24 cellular contexts compared by ENCODE assay signal in genomic region chr5:37737326-37738056, GRCh38.
DNase-seq lines count a peak whose midpoint lies in the region; ATAC-seq, FAIRE-seq and TF ChIP-seq lines count a peak whose summit lies in the region.
"Had no signal": no experiment of that assay in that cellular context is flagged by ENCODE, and none has a peak within 500 bp of the region (broad histone marks: within the 10 kb centered on the region; RNA-seq: fewer than 3 reads in every experiment).

No MANE protein-coding gene starts in this region.

- H3K9me3 ChIP-seq in IMR-90 (ENCODE audit: control insufficient read depth, insufficient read depth, low read length) (no peaks in the 10 kb centered on the region), astrocyte (ENCODE audit: insufficient read depth, low read depth, low read length) (no peaks in the 10 kb centered on the region), osteoblast (ENCODE audit: low read depth, low read length) (no peaks in the 10 kb centered on the region), upper lobe of left lung (no peaks in the 10 kb centered on the region)
- H3K9me3 ChIP-seq: adrenal gland, Caco-2, ovary, right atrium auricular region, upper lobe of right lung had no signal

- TF ChIP-seq POLR2A in IMR-90 (IDR thresholded peaks at IDR 0.05; ENCODE audit: low read depth, low read length) (no peak), upper lobe of left lung (IDR thresholded peaks at IDR 0.05) (no peak)

- no peak overlapping the region for H3K4me2 ChIP-seq in IMR-90 (ENCODE audit: low read depth, low read length)
- no peak overlapping the region for H3K4me2 ChIP-seq in astrocyte (ENCODE audit: low read length)
- peak overlapping the region; percentile 14 for H3K4me2 ChIP-seq in osteoblast (ENCODE audit: insufficient read depth, low read length)

- peak overlapping the region; percentile 21; the same call in 1 of the 3 replicates for H2BK15ac ChIP-seq in IMR-90 (ENCODE audit: low read depth, low read length)

- H3K4ac ChIP-seq in IMR-90 (ENCODE audit: low read depth, low read length) = no peak overlapping the region

- H3K79me2 ChIP-seq in astrocyte (ENCODE audit: insufficient read depth, low read length) = no peaks in the 10 kb centered on the region
- no peaks in the 10 kb centered on the region for H3K79me2 ChIP-seq in osteoblast (ENCODE audit: insufficient read depth, low read length)

- no peak for TF ChIP-seq EP300 in upper lobe of left lung (IDR thresholded peaks at IDR 0.05)

- peaks cover 18% of the 10 kb centered on the region for H3K36me3 Mint-ChIP-seq in activated CD4-positive, alpha-beta T cell treated with anti-CD3 and anti-CD28 coated beads, Interleukin-2, amount 10 ng/mL, durations not matched to agents 24 days and 14 days (ENCODE audit: low read depth)
- H3K36me3 Mint-ChIP-seq in activated CD4-positive, alpha-beta T cell treated with anti-CD3 and anti-CD28 coated beads, Interleukin-2, amount 10 ng/mL, durations not matched to agents 7 days and 5 days (ENCODE audit: low read depth) = peaks cover 24% of the 10 kb centered on the region
- peaks cover 2% of the 10 kb centered on the region for H3K36me3 Mint-ChIP-seq in astrocyte (ENCODE audit: low read depth, unreplicated experiment)
- H3K36me3 Mint-ChIP-seq in stimulated activated effector memory CD8-positive, alpha-beta T cell treated with anti-CD3 and anti-CD28 coated beads, Interleukin-12 subunit alpha, Interleukin-12 subunit beta, amount 100 ng/mL, for 72 hours = peaks cover 7% of the 10 kb centered on the region

- H2BK20ac ChIP-seq in IMR-90 (ENCODE audit: low read depth, low read length) = no peak overlapping the region

- H2AFZ ChIP-seq in IMR-90 (replicated peaks; ENCODE audit: low read length, poor library complexity) (no peak overlapping the region), astrocyte (ENCODE audit: low read depth, low read length) (no peak overlapping the region), osteoblast (ENCODE audit: low read length) (no peak overlapping the region)

- H2BK120ac ChIP-seq in IMR-90 (ENCODE audit: low read depth, low read length) = no peak overlapping the region

- FAIRE-seq in astrocyte (lab: Jason Lieb, UNC) = no peak
- FAIRE-seq: bronchial epithelial cell had no signal

- peaks cover 3% of the 10 kb centered on the region for H3K9me3 Mint-ChIP-seq in activated CD4-positive, alpha-beta T cell treated with anti-CD3 and anti-CD28 coated beads, Interleukin-2, amount 10 ng/mL, durations not matched to agents 24 days and 14 days
- H3K9me3 Mint-ChIP-seq in activated CD4-positive, alpha-beta T cell treated with anti-CD3 and anti-CD28 coated beads, Interleukin-2, amount 10 ng/mL, durations not matched to agents 7 days and 5 days = no peaks in the 10 kb centered on the region
- peaks cover 2% of the 10 kb centered on the region for H3K9me3 Mint-ChIP-seq in astrocyte (ENCODE audit: unreplicated experiment)
- no peaks in the 10 kb centered on the region for H3K9me3 Mint-ChIP-seq in stimulated activated effector memory CD8-positive, alpha-beta T cell treated with anti-CD3 and anti-CD28 coated beads, Interleukin-12 subunit alpha, Interleukin-12 subunit beta, amount 100 ng/mL, for 72 hours

- H3K4me3 ChIP-seq in IMR-90 (ENCODE audit: insufficient read depth, low read depth, low read length) = no peak overlapping the region
- H3K4me3 ChIP-seq in astrocyte (ENCODE audit: insufficient read depth, low read depth, low read length) = no peak overlapping the region
- no peak overlapping the region for H3K4me3 ChIP-seq in osteoblast (ENCODE audit: insufficient read depth, low read length)
- H3K4me3 ChIP-seq in upper lobe of left lung = no peak overlapping the region
- H3K4me3 ChIP-seq: adrenal gland, ovary, right atrium auricular region, upper lobe of right lung had no signal

- no peaks in the 10 kb centered on the region for H3K27me3 Mint-ChIP-seq in activated CD4-positive, alpha-beta T cell treated with anti-CD3 and anti-CD28 coated beads, Interleukin-2, amount 10 ng/mL, durations not matched to agents 24 days and 14 days
- H3K27me3 Mint-ChIP-seq in activated CD4-positive, alpha-beta T cell treated with anti-CD3 and anti-CD28 coated beads, Interleukin-2, amount 10 ng/mL, durations not matched to agents 7 days and 5 days = no peaks in the 10 kb centered on the region
- H3K27me3 Mint-ChIP-seq in astrocyte (ENCODE audit: low read depth, unreplicated experiment) = no peaks in the 10 kb centered on the region
- H3K27me3 Mint-ChIP-seq: naive thymus-derived CD4-positive, alpha-beta T cell had no signal

- no peak for TF ChIP-seq RAD21 in IMR-90 (IDR thresholded peaks at IDR 0.05; ENCODE audit: low read length)

- peaks cover 26% of the 10 kb centered on the region for H3K4me1 Mint-ChIP-seq in activated CD4-positive, alpha-beta T cell treated with anti-CD3 and anti-CD28 coated beads, Interleukin-2, amount 10 ng/mL, durations not matched to agents 24 days and 14 days
- peaks cover 24% of the 10 kb centered on the region for H3K4me1 Mint-ChIP-seq in activated CD4-positive, alpha-beta T cell treated with anti-CD3 and anti-CD28 coated beads, Interleukin-2, amount 10 ng/mL, durations not matched to agents 7 days and 5 days
- peaks cover 55% of the 10 kb centered on the region for H3K4me1 Mint-ChIP-seq in astrocyte (ENCODE audit: low read depth, unreplicated experiment)
- H3K4me1 Mint-ChIP-seq in stimulated activated effector memory CD8-positive, alpha-beta T cell treated with anti-CD3 and anti-CD28 coated beads, Interleukin-12 subunit alpha, Interleukin-12 subunit beta, amount 100 ng/mL, for 72 hours = peaks cover 24% of the 10 kb centered on the region

- H3K27ac Mint-ChIP-seq in activated CD4-positive, alpha-beta T cell treated with anti-CD3 and anti-CD28 coated beads, Interleukin-2, amount 10 ng/mL, durations not matched to agents 24 days and 14 days = peak overlapping the region; percentile 60
- H3K27ac Mint-ChIP-seq in activated CD4-positive, alpha-beta T cell treated with anti-CD3 and anti-CD28 coated beads, Interleukin-2, amount 10 ng/mL, durations not matched to agents 7 days and 5 days = no peak overlapping the region
- peak overlapping the region; percentile 4 for H3K27ac Mint-ChIP-seq in astrocyte (ENCODE audit: unreplicated experiment)
- H3K27ac Mint-ChIP-seq in stimulated activated effector memory CD8-positive, alpha-beta T cell treated with anti-CD3 and anti-CD28 coated beads, Interleukin-12 subunit alpha, Interleukin-12 subunit beta, amount 100 ng/mL, for 72 hours = no peak overlapping the region

- no peak overlapping the region for H3K27ac ChIP-seq in IMR-90 (ENCODE audit: insufficient read depth, low read length)
- H3K27ac ChIP-seq in astrocyte (ENCODE audit: low read depth, low read length) = no peak overlapping the region
- peak overlapping the region; percentile 92 for H3K27ac ChIP-seq in osteoblast (ENCODE audit: low read depth, low read length)
- H3K27ac ChIP-seq in upper lobe of left lung = no peak overlapping the region
- H3K27ac ChIP-seq: ovary, upper lobe of right lung had no signal

- H2BK5ac ChIP-seq in IMR-90 (ENCODE audit: low read depth, low read length, poor library complexity, severe bottlenecking) = no peak overlapping the region

- dilution Hi-C loops in IMR-90 (cut with HindIII; ENCODE audit: low sequenced_read_pairs, unreplicated experiment) = no loop called here

- H3K36me3 ChIP-seq in IMR-90 (ENCODE audit: control insufficient read depth, insufficient read depth, low read length) = no peaks in the 10 kb centered on the region
- H3K36me3 ChIP-seq in astrocyte (ENCODE audit: insufficient read depth, low read length) = no peaks in the 10 kb centered on the region
- no peaks in the 10 kb centered on the region for H3K36me3 ChIP-seq in osteoblast (ENCODE audit: insufficient read depth, low read length)
- peaks cover 0 to 12% (median 0%) of the 10 kb centered on the region in 4 donors for H3K36me3 ChIP-seq in upper lobe of left lung
- H3K36me3 ChIP-seq: adrenal gland, ovary, right atrium auricular region, upper lobe of right lung had no signal

- in situ Hi-C loops in IMR-90 (cut with MboI; ENCODE audit: low sequenced_read_pairs) = no loop called here

- H3K79me1 ChIP-seq in IMR-90 (ENCODE audit: low read depth in 1 of 2, low read length in 2 of 2) = 0 out of 4 replicates have a peak, but pooled peaks cover 0 to 5% of the 10 kb centered on the region in 2 experiments

- peaks cover 18% of the 10 kb centered on the region for H3K4me1 ChIP-seq in IMR-90 (ENCODE audit: control insufficient read depth, insufficient read depth, low read length)
- H3K4me1 ChIP-seq in astrocyte (ENCODE audit: insufficient read depth, low read length) = peaks cover 33% of the 10 kb centered on the region
- peaks cover 64% of the 10 kb centered on the region for H3K4me1 ChIP-seq in osteoblast (ENCODE audit: insufficient read depth, low read length)
- peaks cover 0 to 7% (median 3%) of the 10 kb centered on the region in 4 donors for H3K4me1 ChIP-seq in upper lobe of left lung
- H3K4me1 ChIP-seq: Caco-2, right atrium auricular region, upper lobe of right lung had no signal

- H4K5ac ChIP-seq in IMR-90 (ENCODE audit: low read depth, low read length) = no peak overlapping the region

- H3K56ac ChIP-seq in IMR-90 (ENCODE audit: extremely low read depth, insufficient read depth, low read length) = no peak overlapping the region

- DNase-seq in activated CD4-positive, alpha-beta T cell treated with anti-CD3 and anti-CD28 coated beads, Interleukin-2, amount 10 ng/mL, durations not matched to agents 24 days and 14 days = no peak
- no peak for DNase-seq in activated CD4-positive, alpha-beta T cell treated with anti-CD3 and anti-CD28 coated beads, Interleukin-2, amount 10 ng/mL, durations not matched to agents 7 days and 5 days
- DNase-seq in IMR-90 (no peak), astrocyte (ENCODE audit: low read depth) (no peak), osteoblast (ENCODE audit: insufficient read length, low spot score, missing footprints) (no peak), upper lobe of left lung (no peak), iPS-NIHi11 (ENCODE audit: low spot score) (no peak)
- no peak for DNase-seq in stimulated activated effector memory CD8-positive, alpha-beta T cell treated with anti-CD3 and anti-CD28 coated beads, Interleukin-12 subunit alpha, Interleukin-12 subunit beta, amount 100 ng/mL, for 72 hours (ENCODE audit: low spot score in 2 of 2)
- DNase-seq: activated CD4-positive, alpha-beta T cell treated with anti-CD3 and anti-CD28 coated beads, Interleukin-2, amount 50 U/mL, for 1 hour; activated gamma-delta T cell; Caco-2; cortex of kidney; GOT3; left cardiac atrium; mesendoderm; naive thymus-derived CD4-positive, alpha-beta T cell; NCI-H524; ovary; stimulated activated CD4-positive, alpha-beta T cell treated with anti-CD3 and anti-CD28 coated beads, Interleukin-12 subunit alpha, Interleukin-12 subunit beta, amount 100 ng/mL, for 4 hours; stimulated activated CD4-positive, alpha-beta T cell treated with anti-CD3 and anti-CD28 coated beads, Interleukin-4, amount 100 ng/mL, for 4 hours; upper lobe of right lung had no signal

- CTCF ChIA-PET in activated CD4-positive, alpha-beta T cell treated with anti-CD3 and anti-CD28 coated beads, Interleukin-2, amount 10 ng/mL, durations not matched to agents 7 days and 5 days (lab: Charles Lee) = interaction anchor here (0.8 to 1.2 kb wide), 4 partner anchors 10 to 22 kb away, joined by 3 to 5 read pairs (median 4); no protein-coding TSS in a partner anchor
- CTCF ChIA-PET in IMR-90 (lab: Yijun Ruan, JAX) = interaction anchor here (0.6 to 1.8 kb wide), 4 partner anchors 12 to 324 kb away, joined by 3 to 6 read pairs (median 4); no protein-coding TSS in a partner anchor

- H3K14ac ChIP-seq in IMR-90 (replicated peaks; ENCODE audit: low read depth, low read length) = no peak overlapping the region

- no TSS peak for BruUV-seq in IMR-90 (replicated peaks; lab: Mats Ljungman, UMichigan)

- H3K9me1 ChIP-seq in IMR-90 (ENCODE audit: insufficient read depth, low read length) = no peaks in the 10 kb centered on the region; the same call in 1 of the 2 replicates

- no peak overlapping the region for H4K91ac ChIP-seq in IMR-90 (ENCODE audit: insufficient read depth, low read depth, low read length)

- H4K20me1 ChIP-seq in IMR-90 (ENCODE audit: insufficient read depth, low read length) (no peaks in the 10 kb centered on the region), astrocyte (ENCODE audit: insufficient read depth, low read length) (no peaks in the 10 kb centered on the region), osteoblast (ENCODE audit: insufficient read depth, low read length) (no peaks in the 10 kb centered on the region)

- H3K9ac ChIP-seq in IMR-90 (ENCODE audit: low read depth, low read length) (no peak overlapping the region), astrocyte (ENCODE audit: low read length) (no peak overlapping the region)

- POLR2A ChIA-PET in activated CD4-positive, alpha-beta T cell treated with anti-CD3 and anti-CD28 coated beads, Interleukin-2, amount 10 ng/mL, durations not matched to agents 7 days and 5 days (lab: Charles Lee) = no interaction called here
- POLR2A ChIA-PET in IMR-90 (lab: Charles Lee; ENCODE audit: unreplicated experiment) = interaction anchor here (0.6 kb wide), 1 partner anchor 220 kb away, joined by 3 read pairs; no protein-coding TSS in a partner anchor

- peak overlapping the region; percentile 4 for H3K4me3 Mint-ChIP-seq in activated CD4-positive, alpha-beta T cell treated with anti-CD3 and anti-CD28 coated beads, Interleukin-2, amount 10 ng/mL, durations not matched to agents 24 days and 14 days
- no peak overlapping the region for H3K4me3 Mint-ChIP-seq in activated CD4-positive, alpha-beta T cell treated with anti-CD3 and anti-CD28 coated beads, Interleukin-2, amount 10 ng/mL, durations not matched to agents 7 days and 5 days
- no peak overlapping the region for H3K4me3 Mint-ChIP-seq in astrocyte (ENCODE audit: unreplicated experiment)
- no peak overlapping the region for H3K4me3 Mint-ChIP-seq in stimulated activated effector memory CD8-positive, alpha-beta T cell treated with anti-CD3 and anti-CD28 coated beads, Interleukin-12 subunit alpha, Interleukin-12 subunit beta, amount 100 ng/mL, for 72 hours
- H3K4me3 Mint-ChIP-seq: naive thymus-derived CD4-positive, alpha-beta T cell had no signal

- no peak overlapping the region for H3K18ac ChIP-seq in IMR-90 (ENCODE audit: low read depth, low read length)

- H3K27me3 ChIP-seq in IMR-90 (ENCODE audit: control insufficient read depth, insufficient read depth, low read length) (no peaks in the 10 kb centered on the region), astrocyte (ENCODE audit: insufficient read depth, low read length) (no peaks in the 10 kb centered on the region), osteoblast (ENCODE audit: insufficient read depth, low read length) (no peaks in the 10 kb centered on the region), upper lobe of left lung (no peaks in the 10 kb centered on the region)
- H3K27me3 ChIP-seq: adrenal gland, ovary, right atrium auricular region, upper lobe of right lung had no signal

- intact Hi-C loops in activated CD4-positive, alpha-beta T cell treated with anti-CD3 and anti-CD28 coated beads, Interleukin-2, amount 10 ng/mL, durations not matched to agents 24 days and 14 days (cut with micrococcal nuclease) = loop anchor here (1.0 to 5.0 kb wide), 3 partner anchors 16 to 625 kb away; no protein-coding TSS in a partner anchor
- intact Hi-C loops in IMR-90 (cut with micrococcal nuclease) = loop anchor here (2.0 kb wide), 1 partner anchor 15 kb away; no protein-coding TSS in a partner anchor

- no peak overlapping the region for H2AK5ac ChIP-seq in IMR-90 (ENCODE audit: low read depth, low read length)

- TF ChIP-seq CTCF in IMR-90 (conservative IDR thresholded peaks at IDR 0.05; ENCODE audit: low read depth, low read length) (no peak), astrocyte (IDR thresholded peaks at IDR 0.05; ENCODE audit: insufficient read depth, low read depth, low read length) (no peak), osteoblast (IDR thresholded peaks at IDR 0.05; ENCODE audit: extremely low read depth, low read depth, low read length) (no peak), upper lobe of left lung (IDR thresholded peaks at IDR 0.05) (no peak)

- 100% methylated on average over 2 of the region's 4 CpGs; no CpG with 5 or more reads in 1 of the 2 experiments for WGBS in IMR-90 (ENCODE audit: extremely low coverage in 2 of 2, insufficient read length in 1 of 2), 2 experiments
- WGBS in upper lobe of left lung, 2 donors = 95 to 96% methylated on average over 4 of the region's 4 CpGs

- H3K23ac ChIP-seq in IMR-90 (ENCODE audit: low read depth, low read length) = no peak overlapping the region

- H4K8ac ChIP-seq in IMR-90 (ENCODE audit: low read depth in 2 of 2, low read length in 2 of 2) = no peak overlapping the region

- no peak overlapping the region for H2AK9ac ChIP-seq in IMR-90 (replicated peaks; ENCODE audit: low read depth, low read length, poor library complexity)

- ATAC-seq in IMR-90 (ENCODE audit: low read depth) (no peak), upper lobe of left lung (ENCODE audit: low FRiP score in 2 of 2) (no peak)
- ATAC-seq in stimulated activated effector memory CD8-positive, alpha-beta T cell treated with anti-CD3 and anti-CD28 coated beads, Interleukin-12 subunit alpha, Interleukin-12 subunit beta, amount 100 ng/mL, for 72 hours = no peak

Comparison
In these comparisons a context has a peak if more than half of its experiments do, and no peak if none do; other contexts are left out.
1. H3K27ac Mint-ChIP-seq: peak in activated CD4-positive, alpha-beta T cell treated with anti-CD3 and anti-CD28 coated beads, Interleukin-2, amount 10 ng/mL, durations not matched to agents 24 days and 14 days (single experiment) and astrocyte (single experiment); none in activated CD4-positive, alpha-beta T cell treated with anti-CD3 and anti-CD28 coated beads, Interleukin-2, amount 10 ng/mL, durations not matched to agents 7 days and 5 days (single experiment) and stimulated activated effector memory CD8-positive, alpha-beta T cell treated with anti-CD3 and anti-CD28 coated beads, Interleukin-12 subunit alpha, Interleukin-12 subunit beta, amount 100 ng/mL, for 72 hours (single experiment).